Comparison of ENCODE assay signal across 8 cellular contexts in genomic region chr2:62304429-62305417, GRCh38.
DNase-seq lines count a peak whose midpoint lies in the region; ATAC-seq lines count a peak whose summit lies in the region.

No MANE protein-coding gene starts in this region.

- H2AFZ ChIP-seq in GM23248, result no peak overlapping the region

- H3K79me2 ChIP-seq in GM23248 (ENCODE audit: insufficient read depth), result no peaks in the 10 kb centered on the region

- H3F3A ChIP-seq in GM23248 (ENCODE audit: insufficient read depth), result no peaks in the 10 kb centered on the region

- H3K36me3 ChIP-seq in GM23248 (ENCODE audit: low read depth), result no peaks in the 10 kb centered on the region

- DNase-seq in GM23248, result peak; percentile 28
- peak; percentile 90 for DNase-seq in NCI-H69 (lab: John Stamatoyannopoulos, UW)
- peak; percentile 37 for DNase-seq in activated T-cell treated with anti-CD3 and anti-CD28 coated beads for 24 hours (ENCODE audit: low read depth)
- DNase-seq in glomerular visceral epithelial cell (ENCODE audit: extremely low spot score), result peak; percentile 44
- no peak for DNase-seq in D341Med (ENCODE audit: low spot score)
- DNase-seq in NCI-H1694 treated with DMSO at 0.1 percent for 48 hours (lab: John Stamatoyannopoulos, UW), result no peak

- no peak overlapping the region for H3K4me2 ChIP-seq in GM23248 (ENCODE audit: unreplicated experiment)

- H3K4me1 ChIP-seq in GM23248 (ENCODE audit: insufficient read depth), result no peaks in the 10 kb centered on the region

- ATAC-seq in HG02571 (IDR thresholded peaks at IDR 0.05; ENCODE audit: unreplicated experiment), result no peak

- H3K4me3 ChIP-seq in GM23248 (no peak overlapping the region), skin epidermis (no peak overlapping the region)

- H3K9me3 ChIP-seq in GM23248 (ENCODE audit: low read depth), result no peaks in the 10 kb centered on the region

- in situ Hi-C loops in GM23248 (cut with MboI), result no loop called here

- no peak overlapping the region for H3K9ac ChIP-seq in GM23248

- 82 to 83% methylated on average over 13 of the region's 13 CpGs for WGBS in GM23248 (ENCODE audit: low coverage in 1 of 2, low lambda C conversion rate in 2 of 2, missing lambda C conversion rate in 2 of 2), 2 experiments

- H3K27me3 ChIP-seq in GM23248 (replicated peaks; ENCODE audit: insufficient read depth), result no peaks in the 10 kb centered on the region

- no peaks in the 10 kb centered on the region for H3K9me2 ChIP-seq in GM23248 (ENCODE audit: insufficient read depth)

- no peaks in the 10 kb centered on the region for H4K20me1 ChIP-seq in GM23248 (ENCODE audit: insufficient read depth)

- no peak overlapping the region for H3K27ac ChIP-seq in GM23248
- H3K27ac ChIP-seq in skin epidermis, result peak overlapping the region in 17 of 21 experiments; percentile 11 to 84 (median 65)

Comparison
In these comparisons a context has a peak if more than half of its experiments do, and no peak if none do; other contexts are left out.
1. DNase-seq: peak in GM23248 (single experiment), NCI-H69 (single experiment), activated T-cell treated with anti-CD3 and anti-CD28 coated beads for 24 hours (single experiment) and glomerular visceral epithelial cell (single experiment); none in D341Med (single experiment) and NCI-H1694 treated with DMSO at 0.1 percent for 48 hours (single experiment).